In the genomic region with DNA sequence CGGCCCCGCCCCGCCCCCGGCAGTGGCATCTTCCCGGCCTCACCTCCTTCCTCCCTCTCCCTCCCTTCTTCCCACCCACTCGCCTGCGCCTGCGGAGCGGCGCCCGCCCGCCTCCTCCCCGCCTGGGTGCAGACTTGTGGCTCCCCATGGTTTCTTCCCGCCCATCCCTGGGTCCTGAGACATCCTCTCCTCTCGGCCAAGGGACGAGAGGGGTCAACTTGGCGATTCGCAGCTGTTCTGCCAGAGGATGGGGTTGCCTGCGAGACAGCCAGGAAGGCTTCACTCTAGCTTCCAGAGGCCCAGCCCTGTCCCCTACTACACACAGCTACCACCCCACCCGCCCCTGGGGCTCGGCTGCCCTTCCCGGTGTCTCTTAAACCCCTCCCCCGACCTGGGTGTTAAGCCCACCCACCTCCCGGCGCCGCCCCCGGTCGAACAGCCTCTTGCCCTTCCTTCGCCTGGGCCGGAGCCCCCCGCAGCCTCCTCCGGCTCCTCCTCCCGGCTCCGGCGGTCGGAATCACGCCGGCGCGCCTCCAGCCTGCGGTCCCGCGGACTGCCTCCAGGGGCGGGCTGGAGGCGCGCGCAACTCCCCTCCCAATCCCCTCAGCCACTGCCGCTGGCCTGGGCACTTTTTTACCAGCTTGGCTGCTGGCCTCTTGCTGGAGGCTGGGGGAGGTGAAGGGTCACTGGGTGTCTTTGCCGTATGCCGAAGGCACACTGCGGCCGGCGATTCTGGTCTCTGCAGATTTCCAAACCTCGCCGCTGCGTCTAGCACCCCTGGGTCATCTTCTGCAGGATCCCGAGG, we compare ENCODE assay signal across 1 cellular context.
TF ChIP-seq lines count a peak whose summit lies in the region.

No MANE protein-coding gene starts in this region.

TF ChIP-seq in K562, 482 proteins besides CTCF, POLR2A, EP300 and RAD21 (continued from another document):
- TF ChIP-seq UBTF (IDR thresholded peaks at IDR 0.05; ENCODE audit: borderline replicate concordance in 1 of 2, low read depth in 2 of 2, low read length in 2 of 2), result 0 out of 4 replicates have a peak, but pooled peaks of 1 of the 2 experiments have one; percentile 34
- no peak for TF ChIP-seq TAL1 (IDR thresholded peaks at IDR 0.05)
- TF ChIP-seq RCOR1 (IDR thresholded peaks at IDR 0.05; ENCODE audit: borderline replicate concordance in 1 of 2, low read depth in 2 of 2, low read length in 2 of 2), result peak in 1 of 2 experiments; percentile 40; a peak in 2 of 4 replicates
- TF ChIP-seq CSDE1 (IDR thresholded peaks at IDR 0.05), result no peak
- TF ChIP-seq PHF8 (IDR thresholded peaks at IDR 0.05; ENCODE audit: borderline replicate concordance, low read length), result peak; percentile 40; the same call in 1 of the 2 replicates
- TF ChIP-seq POLR2H (tag; IDR thresholded peaks at IDR 0.05; ENCODE audit: low read depth), result no peak
- 0 out of 2 replicates have a peak, but pooled peaks have one; percentile 4 for TF ChIP-seq ZBED1 (IDR thresholded peaks at IDR 0.05)
- no peak for TF ChIP-seq HCFC1 (IDR thresholded peaks at IDR 0.05; ENCODE audit: low read depth, low read length)
- TF ChIP-seq HNRNPL (IDR thresholded peaks at IDR 0.05; ENCODE audit: low read depth, low read length), result no peak
- TF ChIP-seq ATF7 (IDR thresholded peaks at IDR 0.05), result 0 out of 2 replicates have a peak, but pooled peaks have one; percentile 11
- TF ChIP-seq VEZF1 (CRISPR knock-in tag; IDR thresholded peaks at IDR 0.05), result peak; percentile 62
- TF ChIP-seq ARID1B (IDR thresholded peaks at IDR 0.05), result peak; percentile 10; the same call in 1 of the 2 replicates
- TF ChIP-seq POLR2G (IDR thresholded peaks at IDR 0.05; ENCODE audit: low read depth, low read length), result peak; percentile 55
- TF ChIP-seq RBBP5 (IDR thresholded peaks at IDR 0.05; ENCODE audit: borderline replicate concordance, insufficient read depth, low read length, poor library complexity, severe bottlenecking), result peak; percentile 41
- 0 out of 2 replicates have a peak, but pooled peaks have one; percentile 40 for TF ChIP-seq ZNF589 (CRISPR knock-in tag; IDR thresholded peaks at IDR 0.05; ENCODE audit: low read depth)
- no peak for TF ChIP-seq NCOR1 (IDR thresholded peaks at IDR 0.05)
- TF ChIP-seq TAF15 (IDR thresholded peaks at IDR 0.05; ENCODE audit: low read depth, low read length), result 0 out of 2 replicates have a peak, but pooled peaks have one; percentile 50
- 0 out of 2 replicates have a peak, but pooled peaks have one; percentile 5 for TF ChIP-seq ZC3H4 (CRISPR knock-in tag; IDR thresholded peaks at IDR 0.05; ENCODE audit: borderline replicate concordance)
TF ChIP-seq in K562: peak in this region for 36.
